ENCODE assay signal across 9 cellular contexts in the genomic region with DNA sequence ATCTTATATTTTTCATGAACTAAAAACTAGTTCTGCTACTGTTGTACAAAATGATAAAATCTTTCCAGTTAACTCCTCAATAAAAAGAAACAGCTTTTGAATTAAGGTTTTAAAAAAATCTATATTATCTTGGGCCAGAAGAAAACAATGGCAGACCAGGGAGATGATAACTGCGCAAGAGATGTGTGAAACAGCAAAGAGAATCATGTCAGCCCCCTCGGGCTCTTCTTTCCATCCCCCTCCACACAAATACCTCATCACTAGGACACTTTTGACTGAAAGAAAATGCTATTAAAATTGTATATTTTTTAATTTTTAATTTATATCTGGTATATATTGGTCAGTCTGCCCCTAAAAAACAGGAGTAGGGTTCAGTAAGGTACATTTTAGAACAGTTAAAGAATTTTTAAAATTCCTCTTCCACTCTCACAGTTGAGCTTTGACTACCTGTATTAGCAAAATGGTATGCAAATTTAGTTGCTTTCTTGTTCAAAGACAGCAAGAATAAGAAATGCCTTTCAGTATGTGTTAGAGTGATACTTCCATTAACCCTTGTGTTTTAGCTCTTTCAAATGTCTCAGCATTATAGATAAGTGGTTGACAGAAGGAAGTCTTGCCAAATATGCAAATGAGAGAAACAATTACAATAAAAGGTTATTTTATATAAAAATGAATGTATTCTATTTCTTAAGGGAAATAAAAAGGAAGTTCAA. TPM values are rescaled to one million over a fixed set of nuclear protein-coding genes. Genes with fewer than 3 reads are reported as not detected.
A peak's percentile ranks its signal among the peaks of the same experiment; 100 is the strongest.
DNase-seq lines count a peak whose midpoint lies in the region; ATAC-seq, FAIRE-seq and TF ChIP-seq lines count a peak whose summit lies in the region.
"Had no signal": no experiment of that assay in that cellular context is flagged by ENCODE, and none has a peak within 500 bp of the region (broad histone marks: within the 10 kb centered on the region; RNA-seq: fewer than 3 reads in every experiment).

No MANE protein-coding gene starts in this region.

- no peaks in the 10 kb centered on the region for H3K36me3 Mint-ChIP-seq in activated CD4-positive, alpha-beta T cell treated with anti-CD3 and anti-CD28 coated beads, Interleukin-2, amount 10 ng/mL, durations not matched to agents 7 days and 5 days (ENCODE audit: low read depth)

- no peaks in the 10 kb centered on the region for H3K27me3 ChIP-seq in neural cell (ENCODE audit: insufficient read depth, low read depth, low read length)
- H3K27me3 ChIP-seq: pancreas had no signal

- no peaks in the 10 kb centered on the region for H4K20me1 ChIP-seq in neural cell (ENCODE audit: insufficient read depth)

- no peak overlapping the region for H3K9ac ChIP-seq in neural cell (ENCODE audit: low read length)
- no peak overlapping the region for H3K9ac ChIP-seq in kidney (ENCODE audit: low read length in 2 of 2)

- H3K4me3 ChIP-seq in neural cell (ENCODE audit: low read length) (no peak overlapping the region), kidney (ENCODE audit: low read length in 2 of 2) (no peak overlapping the region)
- H3K4me3 ChIP-seq: pancreas had no signal

- peaks cover 19% of the 10 kb centered on the region for H3K4me1 Mint-ChIP-seq in activated CD4-positive, alpha-beta T cell treated with anti-CD3 and anti-CD28 coated beads, Interleukin-2, amount 10 ng/mL, durations not matched to agents 7 days and 5 days

- no peaks in the 10 kb centered on the region for H3K9me3 ChIP-seq in neural cell (ENCODE audit: low read length)
- H3K9me3 ChIP-seq in kidney (ENCODE audit: control insufficient read depth in 1 of 2, low read length in 2 of 2): no peaks in the 10 kb centered on the region

- no peak overlapping the region for H3K4me3 Mint-ChIP-seq in activated CD4-positive, alpha-beta T cell treated with anti-CD3 and anti-CD28 coated beads, Interleukin-2, amount 10 ng/mL, durations not matched to agents 7 days and 5 days

- TF ChIP-seq CTCF in neural cell (IDR thresholded peaks at IDR 0.05; ENCODE audit: poor library complexity, severe bottlenecking) (no peak), kidney (IDR thresholded peaks at IDR 0.05; ENCODE audit: borderline replicate concordance, extremely low read depth, insufficient read depth) (no peak)

- H3K4me2 ChIP-seq in neural cell (ENCODE audit: low read length): no peak overlapping the region

- H3K4me1 ChIP-seq in kidney (ENCODE audit: control insufficient read depth in 1 of 2, insufficient read depth in 1 of 2, low read depth in 1 of 2, low read length in 2 of 2): no peaks in the 10 kb centered on the region
- H3K4me1 ChIP-seq: pancreas had no signal

- DNase-seq in NCI-H1105 (lab: John Stamatoyannopoulos, UW): no peak
- DNase-seq in activated CD4-positive, alpha-beta T cell treated with anti-CD3 and anti-CD28 coated beads, Interleukin-2, amount 10 ng/mL, durations not matched to agents 7 days and 5 days: no peak
- no peak for DNase-seq in kidney
- DNase-seq: pancreas had no signal

- no peaks in the 10 kb centered on the region for H3F3A ChIP-seq in neural cell (ENCODE audit: insufficient read depth, low read length, poor library complexity, severe bottlenecking)

- H3K27ac Mint-ChIP-seq in activated CD4-positive, alpha-beta T cell treated with anti-CD3 and anti-CD28 coated beads, Interleukin-2, amount 10 ng/mL, durations not matched to agents 7 days and 5 days: no peak overlapping the region

- H3K27ac ChIP-seq in neural cell (ENCODE audit: low read length) (peak overlapping the region; percentile 0), kidney (ENCODE audit: low read depth in 2 of 2, low read length in 2 of 2) (no peak overlapping the region)
- H3K27ac ChIP-seq: pancreas, RWPE1 had no signal

- H3K36me3 ChIP-seq in neural cell (ENCODE audit: insufficient read depth, low read length) (no peaks in the 10 kb centered on the region), kidney (ENCODE audit: control insufficient read depth in 1 of 2, insufficient read depth in 2 of 2, low read length in 2 of 2) (no peaks in the 10 kb centered on the region)
- H3K36me3 ChIP-seq: pancreas had no signal

- peaks cover 56% of the 10 kb centered on the region for H3K27me3 Mint-ChIP-seq in activated CD4-positive, alpha-beta T cell treated with anti-CD3 and anti-CD28 coated beads, Interleukin-2, amount 10 ng/mL, durations not matched to agents 7 days and 5 days

- H3K9me3 Mint-ChIP-seq in activated CD4-positive, alpha-beta T cell treated with anti-CD3 and anti-CD28 coated beads, Interleukin-2, amount 10 ng/mL, durations not matched to agents 7 days and 5 days: peaks cover 3% of the 10 kb centered on the region

- ATAC-seq in GM18868 (IDR thresholded peaks at IDR 0.05; ENCODE audit: unreplicated experiment): peak; percentile 51
- ATAC-seq in GM21515 (IDR thresholded peaks at IDR 0.05; ENCODE audit: unreplicated experiment): peak; percentile 64
- peak; percentile 55 for ATAC-seq in HG03196 (IDR thresholded peaks at IDR 0.05; ENCODE audit: unreplicated experiment)
- ATAC-seq: pancreas had no signal

- CTCF ChIA-PET in activated CD4-positive, alpha-beta T cell treated with anti-CD3 and anti-CD28 coated beads, Interleukin-2, amount 10 ng/mL, durations not matched to agents 7 days and 5 days (lab: Charles Lee): interaction anchor here (1.0 kb wide), 1 partner anchor 36 kb away, joined by 3 read pairs; the partner anchor contains the start of gene LCORL

- TF ChIP-seq RAD21 in neural cell (conservative IDR thresholded peaks at IDR 0.05): no peak

- intact Hi-C loops in kidney (cut with DNase I): no loop called here

- FAIRE-seq in kidney (lab: Jason Lieb, UNC): no peak
- FAIRE-seq: pancreas had no signal

- POLR2A ChIA-PET in activated CD4-positive, alpha-beta T cell treated with anti-CD3 and anti-CD28 coated beads, Interleukin-2, amount 10 ng/mL, durations not matched to agents 7 days and 5 days (lab: Charles Lee): no interaction called here

- no peak overlapping the region for H2AFZ ChIP-seq in neural cell (ENCODE audit: low read depth, low read length)

- no peak for TF ChIP-seq EP300 in neural cell (conservative IDR thresholded peaks at IDR 0.05; ENCODE audit: poor library complexity, severe bottlenecking)

- H3K9me2 ChIP-seq in neural cell (ENCODE audit: insufficient read depth, low read length): no peaks in the 10 kb centered on the region

- no peaks in the 10 kb centered on the region for H3K79me2 ChIP-seq in neural cell (replicated peaks; ENCODE audit: insufficient read depth, low read length)

TF ChIP-seq in neural cell, 6 proteins besides CTCF, POLR2A, EP300 and RAD21:
- TF ChIP-seq POLR2AphosphoS5 (IDR thresholded peaks at IDR 0.05): no peak
- no peak for TF ChIP-seq EZH2 (IDR thresholded peaks at IDR 0.05; ENCODE audit: borderline replicate concordance, insufficient read depth, low read length, poor library complexity, severe bottlenecking)
- TF ChIP-seq TAF1 (IDR thresholded peaks at IDR 0.05; ENCODE audit: low read depth): no peak
- TF ChIP-seq, protein P1, sequence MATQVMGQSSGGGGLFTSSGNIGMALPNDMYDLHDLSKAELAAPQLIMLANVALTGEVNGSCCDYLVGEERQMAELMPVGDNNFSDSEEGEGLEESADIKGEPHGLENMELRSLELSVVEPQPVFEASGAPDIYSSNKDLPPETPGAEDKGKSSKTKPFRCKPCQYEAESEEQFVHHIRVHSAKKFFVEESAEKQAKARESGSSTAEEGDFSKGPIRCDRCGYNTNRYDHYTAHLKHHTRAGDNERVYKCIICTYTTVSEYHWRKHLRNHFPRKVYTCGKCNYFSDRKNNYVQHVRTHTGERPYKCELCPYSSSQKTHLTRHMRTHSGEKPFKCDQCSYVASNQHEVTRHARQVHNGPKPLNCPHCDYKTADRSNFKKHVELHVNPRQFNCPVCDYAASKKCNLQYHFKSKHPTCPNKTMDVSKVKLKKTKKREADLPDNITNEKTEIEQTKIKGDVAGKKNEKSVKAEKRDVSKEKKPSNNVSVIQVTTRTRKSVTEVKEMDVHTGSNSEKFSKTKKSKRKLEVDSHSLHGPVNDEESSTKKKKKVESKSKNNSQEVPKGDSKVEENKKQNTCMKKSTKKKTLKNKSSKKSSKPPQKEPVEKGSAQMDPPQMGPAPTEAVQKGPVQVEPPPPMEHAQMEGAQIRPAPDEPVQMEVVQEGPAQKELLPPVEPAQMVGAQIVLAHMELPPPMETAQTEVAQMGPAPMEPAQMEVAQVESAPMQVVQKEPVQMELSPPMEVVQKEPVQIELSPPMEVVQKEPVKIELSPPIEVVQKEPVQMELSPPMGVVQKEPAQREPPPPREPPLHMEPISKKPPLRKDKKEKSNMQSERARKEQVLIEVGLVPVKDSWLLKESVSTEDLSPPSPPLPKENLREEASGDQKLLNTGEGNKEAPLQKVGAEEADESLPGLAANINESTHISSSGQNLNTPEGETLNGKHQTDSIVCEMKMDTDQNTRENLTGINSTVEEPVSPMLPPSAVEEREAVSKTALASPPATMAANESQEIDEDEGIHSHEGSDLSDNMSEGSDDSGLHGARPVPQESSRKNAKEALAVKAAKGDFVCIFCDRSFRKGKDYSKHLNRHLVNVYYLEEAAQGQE (IDR thresholded peaks at IDR 0.05; ENCODE audit: borderline replicate concordance): no peak
- no peak for TF ChIP-seq SMC3 (conservative IDR thresholded peaks at IDR 0.05; ENCODE audit: poor library complexity)
- no peak for TF ChIP-seq MXI1 (conservative IDR thresholded peaks at IDR 0.05; ENCODE audit: poor library complexity, severe bottlenecking)

RNA-seq across cellular contexts. Expression of gene LCORL, which starts 36.4 kb away (rescaled TPM):
- polyA plus RNA-seq in neural cell: 32.0 and 49.0 TPM in 2 replicates
- 131 and 154 TPM in 2 replicates for polyA minus RNA-seq in neural cell
- 1 to 10 TPM; 8.0 to 8.4 TPM for total RNA-seq in activated CD4-positive, alpha-beta T cell treated with anti-CD3 and anti-CD28 coated beads, Interleukin-2, amount 10 ng/mL, durations not matched to agents 7 days and 5 days
- 13.7 TPM for total RNA-seq in kidney
- polyA plus RNA-seq in kidney (ENCODE audit: insufficient read depth, low read depth, low replicate concordance): 2.8 TPM
